In the genomic region with DNA sequence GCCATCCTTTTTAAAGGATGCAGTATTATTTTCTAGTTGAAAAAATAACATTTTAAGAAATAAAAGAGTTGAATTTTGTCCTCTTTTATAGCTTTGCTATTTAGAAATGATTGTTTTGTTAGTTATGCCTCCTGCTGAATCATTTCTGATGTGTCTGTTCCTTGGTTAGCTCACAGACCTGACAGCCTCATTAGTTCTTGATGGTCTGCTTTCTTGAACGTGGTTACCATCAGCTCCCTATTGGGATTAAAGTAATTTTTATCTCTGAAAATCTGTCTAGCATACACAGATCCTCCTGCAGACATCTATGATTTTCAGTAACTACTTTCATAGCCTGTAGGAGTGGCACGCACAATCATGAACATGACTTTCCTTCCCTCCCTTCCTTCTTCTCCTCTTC, we compare ENCODE assay signal across 19 cellular contexts.
DNase-seq lines count a peak whose midpoint lies in the region; ATAC-seq, FAIRE-seq and TF ChIP-seq lines count a peak whose summit lies in the region.
"Had no signal": no experiment of that assay in that cellular context is flagged by ENCODE, and none has a peak within 500 bp of the region (broad histone marks: within the 10 kb centered on the region; RNA-seq: fewer than 3 reads in every experiment).

No MANE protein-coding gene starts in this region.

- H3K27ac Mint-ChIP-seq in activated naive CD4-positive, alpha-beta T cell treated with anti-CD3 and anti-CD28 coated beads, Interleukin-2, amount 50 U/mL, for 24 hours: peak overlapping the region; percentile 6
- peak overlapping the region; percentile 41 to 76 for H3K27ac Mint-ChIP-seq in T-cell
- peak overlapping the region; percentile 47 for H3K27ac Mint-ChIP-seq in mesothelial cell of epicardium

- peaks cover 11% of the 10 kb centered on the region for H3K4me1 Mint-ChIP-seq in activated naive CD4-positive, alpha-beta T cell treated with anti-CD3 and anti-CD28 coated beads, Interleukin-2, amount 50 U/mL, for 24 hours
- H3K4me1 Mint-ChIP-seq in T-cell (peaks cover 10 to 17% (median 15%) of the 10 kb centered on the region in 3 donors), mesothelial cell of epicardium (peaks cover 18% of the 10 kb centered on the region)

- FAIRE-seq in urothelium cell line (lab: Jason Lieb, UNC): no peak
- FAIRE-seq: A204.1, G401.6, GM12892, HTR-8/SVneo had no signal

- no peak for TF ChIP-seq CTCF in mesothelial cell of epicardium (IDR thresholded peaks at IDR 0.05; ENCODE audit: unreplicated experiment)

- CTCF ChIA-PET in T-cell (lab: Charles Lee): no interaction called here

- H3K27me3 Mint-ChIP-seq in activated naive CD4-positive, alpha-beta T cell treated with anti-CD3 and anti-CD28 coated beads, Interleukin-2, amount 50 U/mL, for 24 hours: no peaks in the 10 kb centered on the region
- H3K27me3 Mint-ChIP-seq in T-cell (no peaks in the 10 kb centered on the region), mesothelial cell of epicardium (ENCODE audit: low read depth) (no peaks in the 10 kb centered on the region)

- DNase-seq in activated naive CD4-positive, alpha-beta T cell treated with anti-CD3 and anti-CD28 coated beads, Interleukin-2, amount 50 U/mL, for 16 hours: no peak
- no peak for DNase-seq in T-cell
- no peak for DNase-seq in mesothelial cell of epicardium (ENCODE audit: low spot score in 2 of 2, unreplicated experiment in 2 of 2)
- no peak for DNase-seq in GM19238 (ENCODE audit: insufficient read length, low spot score)
- DNase-seq in NK-92 (lab: John Stamatoyannopoulos, UW; ENCODE audit: unreplicated experiment): no peak
- DNase-seq in urothelium cell line (ENCODE audit: low spot score): no peak
- DNase-seq: KG1, NCI-H1092, NCI-H1436, NCI-H187 treated with DMSO at 0.1 percent for 48 hours, NCI-H510A, NCI-H774, SIG-M5 had no signal

- ATAC-seq in T-cell (replicated peaks in 1 of 4): no peak
- ATAC-seq: Panc1 had no signal

- H3K9me3 Mint-ChIP-seq in activated naive CD4-positive, alpha-beta T cell treated with anti-CD3 and anti-CD28 coated beads, Interleukin-2, amount 50 U/mL, for 24 hours: peaks cover 7% of the 10 kb centered on the region
- H3K9me3 Mint-ChIP-seq in T-cell (peaks cover 0 to 4% (median 0%) of the 10 kb centered on the region in 3 donors), mesothelial cell of epicardium (peaks cover 21% of the 10 kb centered on the region)

- H3K36me3 Mint-ChIP-seq in activated naive CD4-positive, alpha-beta T cell treated with anti-CD3 and anti-CD28 coated beads, Interleukin-2, amount 50 U/mL, for 24 hours: no peaks in the 10 kb centered on the region
- H3K36me3 Mint-ChIP-seq in T-cell: no peaks in the 10 kb centered on the region
- peaks cover 2% of the 10 kb centered on the region for H3K36me3 Mint-ChIP-seq in mesothelial cell of epicardium

- H3K4me3 Mint-ChIP-seq in activated naive CD4-positive, alpha-beta T cell treated with anti-CD3 and anti-CD28 coated beads, Interleukin-2, amount 50 U/mL, for 24 hours: no peak overlapping the region
- peak overlapping the region in 1 of 3 donors; percentile 1 for H3K4me3 Mint-ChIP-seq in T-cell
- no peak overlapping the region for H3K4me3 Mint-ChIP-seq in mesothelial cell of epicardium

- POLR2A ChIA-PET in T-cell (lab: Charles Lee): interaction anchor here in 1 of 2 donors (0.6 to 0.7 kb wide), 2 partner anchors 22 to 1009 kb away, joined by 4 to 5 read pairs; no protein-coding TSS in a partner anchor

Comparison
In these comparisons a context has a peak if more than half of its experiments do, and no peak if none do; other contexts are left out.
1. H3K27ac Mint-ChIP-seq: peak in every context shown above with its lines; median percentile 58 in T-cell; 47 in mesothelial cell of epicardium; 6 in activated naive CD4-positive, alpha-beta T cell treated with anti-CD3 and anti-CD28 coated beads, Interleukin-2, amount 50 U/mL, for 24 hours.